ENCODE assay signal across 8 cellular contexts in the genomic region with DNA sequence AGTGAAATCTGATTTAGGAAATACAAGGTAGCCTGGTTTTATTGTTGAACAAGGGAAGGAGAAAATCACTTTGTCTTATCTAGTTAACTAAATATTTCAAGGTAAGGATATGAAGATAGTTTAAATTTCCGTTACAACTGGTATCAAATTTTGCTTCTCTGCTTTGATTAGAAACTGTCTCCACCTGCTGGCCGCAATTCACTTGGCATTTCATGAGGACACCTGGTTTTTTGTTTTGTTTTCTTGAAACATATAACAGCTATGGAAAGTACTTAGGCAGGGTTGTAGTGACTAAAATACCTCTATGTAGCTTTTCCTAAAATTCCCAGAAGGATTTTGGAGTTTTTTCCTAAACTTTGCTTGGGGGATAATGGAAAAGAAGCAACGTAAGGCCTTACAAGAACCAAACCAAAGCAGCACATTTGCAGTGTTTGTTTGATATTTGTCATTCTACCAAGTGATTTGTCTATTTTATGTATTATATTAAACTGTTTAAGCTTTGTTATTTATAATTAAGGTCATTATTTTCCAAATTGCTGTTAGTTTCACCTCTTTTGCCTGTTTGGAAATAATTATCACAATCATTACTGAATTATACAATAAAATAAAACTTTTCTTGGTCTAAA.
DNase-seq lines count a peak whose midpoint lies in the region; ATAC-seq, FAIRE-seq and TF ChIP-seq lines count a peak whose summit lies in the region.

No MANE protein-coding gene starts in this region.

- POLR2A ChIA-PET in AG04450 (lab: Yijun Ruan, JAX) = interaction anchor here (0.6 kb wide), 1 partner anchor 135 kb away, joined by 3 read pairs; no protein-coding TSS in a partner anchor

- CTCF ChIA-PET in AG04450 (lab: Charles Lee) = interaction anchor here (0.8 to 7.2 kb wide), 25 partner anchors 9 to 344 kb away, joined by 3 to 126 read pairs (median 4); a partner anchor contains a TSS

- peaks cover 10% of the 10 kb centered on the region for H3K4me1 Mint-ChIP-seq in osteocyte (ENCODE audit: unreplicated experiment)

- peak; percentile 50 for FAIRE-seq in GM12891 (lab: Jason Lieb, UNC)

- no peaks in the 10 kb centered on the region; the same call in 1 of the 2 replicates for H3K9me3 ChIP-seq in AG04450 (ENCODE audit: control insufficient read depth, insufficient read depth, low read length)

- no peaks in the 10 kb centered on the region for H3K27me3 Mint-ChIP-seq in osteocyte (ENCODE audit: unreplicated experiment)

- no peak overlapping the region for H3K27ac ChIP-seq in AG04450 (ENCODE audit: low read depth, low read length)

- TF ChIP-seq POLR2A in GM12891 (IDR thresholded peaks at IDR 0.05; ENCODE audit: low read depth, low read length) = no peak

- peaks cover 13% of the 10 kb centered on the region for H3K36me3 Mint-ChIP-seq in osteocyte (ENCODE audit: unreplicated experiment)

- no peak overlapping the region for H3K27ac Mint-ChIP-seq in osteocyte (ENCODE audit: unreplicated experiment)

- ATAC-seq in HG03025 (IDR thresholded peaks at IDR 0.05; ENCODE audit: low FRiP score, unreplicated experiment) (no peak), HG02763 (IDR thresholded peaks at IDR 0.05; ENCODE audit: unreplicated experiment) (no peak)

- no peak for DNase-seq in AG04450 (ENCODE audit: low read depth, low spot score)
- DNase-seq in GM12891 (ENCODE audit: insufficient read length, low spot score) = peak; percentile 15
- DNase-seq in NCI-H345 (lab: John Stamatoyannopoulos, UW) = peak; percentile 52
- DNase-seq in activated T-cell treated with anti-CD3 and anti-CD28 coated beads for 1 hour (ENCODE audit: low read depth) = peak; percentile 51
- DNase-seq in fibroblast of peridontal ligament (ENCODE audit: extremely low read depth) = peak; percentile 64
- no peak for DNase-seq in osteocyte (ENCODE audit: extremely low spot score, unreplicated experiment)

- no peak overlapping the region for H3K4me3 Mint-ChIP-seq in osteocyte (ENCODE audit: unreplicated experiment)

- H3K4me3 ChIP-seq in AG04450 (ENCODE audit: low read depth, low read length) = no peak overlapping the region

- TF ChIP-seq CTCF in AG04450 (IDR thresholded peaks at IDR 0.05; ENCODE audit: low read depth, low read length) (peak; percentile 82), osteocyte (IDR thresholded peaks at IDR 0.05) (peak; percentile 83)

- no peaks in the 10 kb centered on the region for H3K27me3 ChIP-seq in AG04450 (ENCODE audit: control insufficient read depth, insufficient read depth, low read length)

- H3K9me3 Mint-ChIP-seq in osteocyte (ENCODE audit: unreplicated experiment) = peaks cover 10% of the 10 kb centered on the region

TF ChIP-seq in GM12891, 5 proteins besides CTCF, POLR2A, EP300 and RAD21:
- TF ChIP-seq PAX5 (IDR thresholded peaks at IDR 0.05; ENCODE audit: insufficient read depth, low read length, severe bottlenecking) = no peak
- TF ChIP-seq TAF1 (IDR thresholded peaks at IDR 0.05; ENCODE audit: low read depth, low read length) = no peak
- TF ChIP-seq POU2F2 (IDR thresholded peaks at IDR 0.05; ENCODE audit: low read depth, low read length) = no peak
- no peak for TF ChIP-seq SPI1 (IDR thresholded peaks at IDR 0.05; ENCODE audit: low read depth, low read length)
- no peak for TF ChIP-seq POLR2AphosphoS5 (IDR thresholded peaks at IDR 0.05; ENCODE audit: low read depth, low read length)

Comparison
In these comparisons a context has a peak if more than half of its experiments do, and no peak if none do; other contexts are left out.
1. DNase-seq: peak in GM12891 (single experiment), NCI-H345 (single experiment), activated T-cell treated with anti-CD3 and anti-CD28 coated beads for 1 hour (single experiment) and fibroblast of peridontal ligament (single experiment); none in AG04450 (single experiment) and osteocyte (single experiment).